In the genomic region with DNA sequence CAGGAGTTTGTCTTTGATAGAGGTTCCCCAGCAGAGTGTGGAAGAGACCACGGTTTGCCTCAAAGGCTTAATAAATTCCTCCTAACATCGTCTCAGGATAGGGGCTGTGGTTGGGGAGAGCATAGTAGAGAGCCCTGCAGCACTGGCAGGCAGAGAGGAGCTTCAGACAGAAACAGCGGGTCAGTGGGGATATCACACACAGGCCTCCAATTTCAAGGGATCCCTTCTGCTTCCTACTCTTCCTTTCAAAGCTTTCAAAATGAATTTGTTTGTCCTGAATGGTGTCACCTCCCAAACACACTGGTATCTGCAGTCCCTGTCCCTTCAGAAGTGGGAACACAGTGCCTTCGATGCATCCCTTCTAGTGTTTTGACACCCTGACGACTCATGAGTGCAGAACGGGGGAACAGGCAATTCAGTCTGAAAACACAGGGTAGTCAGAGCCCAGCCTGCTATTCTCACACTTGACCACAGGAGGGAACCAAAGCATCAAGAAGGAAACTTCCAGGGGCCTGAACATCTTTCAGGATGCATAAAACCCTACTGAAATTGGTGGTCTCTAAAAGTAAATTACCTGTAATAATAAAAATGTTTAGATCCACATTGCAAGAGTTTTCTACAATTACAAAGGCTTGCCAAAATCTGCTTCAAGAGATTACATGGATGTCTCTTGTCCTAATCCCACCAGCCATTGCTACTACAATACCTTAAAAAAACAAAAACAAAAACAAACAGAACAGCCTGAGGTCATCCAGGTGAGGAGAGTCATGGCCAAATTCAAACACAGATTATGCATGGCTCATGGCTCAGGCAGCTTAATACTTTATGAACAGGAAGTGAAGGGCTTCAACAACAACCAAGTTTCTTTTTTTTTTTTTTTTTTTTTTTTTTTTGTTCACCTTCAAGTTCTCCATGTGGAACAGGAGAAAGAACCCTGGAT, we compare ENCODE assay signal across 8 cellular contexts. TPM values are rescaled to one million over a fixed set of nuclear protein-coding genes. Genes with fewer than 3 reads are reported as not detected.
DNase-seq lines count a peak whose midpoint lies in the region; ATAC-seq, FAIRE-seq and TF ChIP-seq lines count a peak whose summit lies in the region.

No MANE protein-coding gene starts in this region.

- peak overlapping the region; percentile 48 for H3K27ac Mint-ChIP-seq in activated T-helper 2 cell treated with anti-CD3 and anti-CD28 coated beads, Interferon-gamma antibody, Interleukin-2, Interleukin-4, amounts not matched to agents 10 μg/mL and 5 μg/mL and 100 μg/mL, durations not matched to agents 14 hours and 24 hours and 36 hours
- H3K27ac Mint-ChIP-seq in type B pancreatic cell = peak overlapping the region; percentile 3

- TF ChIP-seq CTCF in fibroblast of the aortic adventitia (IDR thresholded peaks at IDR 0.05; ENCODE audit: insufficient read depth, low read length) (peak; percentile 97), type B pancreatic cell (conservative IDR thresholded peaks at IDR 0.05) (peak; percentile 92)

- no peaks in the 10 kb centered on the region for H3K27me3 ChIP-seq in BLaER1

- H3K4me1 Mint-ChIP-seq in activated T-helper 2 cell treated with anti-CD3 and anti-CD28 coated beads, Interferon-gamma antibody, Interleukin-2, Interleukin-4, amounts not matched to agents 10 μg/mL and 5 μg/mL and 100 μg/mL, durations not matched to agents 14 hours and 24 hours and 36 hours (ENCODE audit: low read depth) = peaks cover 50% of the 10 kb centered on the region
- peaks cover 22% of the 10 kb centered on the region for H3K4me1 Mint-ChIP-seq in type B pancreatic cell (ENCODE audit: unreplicated experiment)

- H3K27me3 Mint-ChIP-seq in activated T-helper 2 cell treated with anti-CD3 and anti-CD28 coated beads, Interferon-gamma antibody, Interleukin-2, Interleukin-4, amounts not matched to agents 10 μg/mL and 5 μg/mL and 100 μg/mL, durations not matched to agents 14 hours and 24 hours and 36 hours (ENCODE audit: low read depth) = peaks cover 14% of the 10 kb centered on the region
- peaks cover 8% of the 10 kb centered on the region for H3K27me3 Mint-ChIP-seq in type B pancreatic cell

- FAIRE-seq in RCC 7860 (lab: Jason Lieb, UNC) = no peak

- no peaks in the 10 kb centered on the region for H3K36me3 Mint-ChIP-seq in activated T-helper 2 cell treated with anti-CD3 and anti-CD28 coated beads, Interferon-gamma antibody, Interleukin-2, Interleukin-4, amounts not matched to agents 10 μg/mL and 5 μg/mL and 100 μg/mL, durations not matched to agents 14 hours and 24 hours and 36 hours (ENCODE audit: low read depth)
- H3K36me3 Mint-ChIP-seq in type B pancreatic cell = no peaks in the 10 kb centered on the region

- intact Hi-C loops in activated T-helper 2 cell treated with anti-CD3 and anti-CD28 coated beads, Interferon-gamma antibody, Interleukin-2, Interleukin-4, amounts not matched to agents 10 μg/mL and 5 μg/mL and 100 μg/mL, durations not matched to agents 14 hours and 24 hours and 36 hours (cut with micrococcal nuclease) = loop anchor here (1.0 to 10.0 kb wide), 6 partner anchors 215 to 590 kb away; no protein-coding TSS in a partner anchor

- no peak overlapping the region for H3K4me3 ChIP-seq in BLaER1
- no peak overlapping the region for H3K4me3 ChIP-seq in fibroblast of the aortic adventitia (ENCODE audit: low read depth, low read length)

- no peak overlapping the region for H3K4me3 Mint-ChIP-seq in activated T-helper 2 cell treated with anti-CD3 and anti-CD28 coated beads, Interferon-gamma antibody, Interleukin-2, Interleukin-4, amounts not matched to agents 10 μg/mL and 5 μg/mL and 100 μg/mL, durations not matched to agents 14 hours and 24 hours and 36 hours (ENCODE audit: low read depth)
- H3K4me3 Mint-ChIP-seq in type B pancreatic cell = no peak overlapping the region

- no peak overlapping the region for H3K27ac ChIP-seq in BLaER1

- H3K4me2 ChIP-seq in BLaER1 = peak overlapping the region; percentile 23

- H3K36me3 ChIP-seq in BLaER1 = no peaks in the 10 kb centered on the region

- no peak overlapping the region for H3K9ac ChIP-seq in BLaER1

- H4K20me1 ChIP-seq in BLaER1 = no peaks in the 10 kb centered on the region

- no peaks in the 10 kb centered on the region for H3K9me3 ChIP-seq in BLaER1

- ATAC-seq in GM19035 (IDR thresholded peaks at IDR 0.05; ENCODE audit: unreplicated experiment) = peak; percentile 50

- DNase-seq in HuH-7.5 (ENCODE audit: low spot score) (peak; percentile 35), RCC 7860 (ENCODE audit: low spot score) (peak; percentile 35), fibroblast of the aortic adventitia (ENCODE audit: low read depth) (peak; percentile 81), nucleus accumbens (lab: John Stamatoyannopoulos, UW) (peak in 44 of 56 donors; percentile 1 to 79 (median 30)), type B pancreatic cell (ENCODE audit: extremely low spot score, unreplicated experiment) (no peak)
- peak; percentile 54 for DNase-seq in activated T-helper 2 cell treated with anti-CD3 and anti-CD28 coated beads, Interferon-gamma antibody, Interleukin-2, Interleukin-4, amounts not matched to agents 10 μg/mL and 5 μg/mL and 100 μg/mL, durations not matched to agents 14 hours and 24 hours and 36 hours (ENCODE audit: low spot score)

- H3K4me1 ChIP-seq in BLaER1 = peaks cover 43% of the 10 kb centered on the region

- no peaks in the 10 kb centered on the region for H3K9me3 Mint-ChIP-seq in activated T-helper 2 cell treated with anti-CD3 and anti-CD28 coated beads, Interferon-gamma antibody, Interleukin-2, Interleukin-4, amounts not matched to agents 10 μg/mL and 5 μg/mL and 100 μg/mL, durations not matched to agents 14 hours and 24 hours and 36 hours
- H3K9me3 Mint-ChIP-seq in type B pancreatic cell = no peaks in the 10 kb centered on the region

RNA-seq across cellular contexts. Expression of gene SLC14A2, which starts 49.8 kb away (rescaled TPM):
- total RNA-seq in activated T-helper 2 cell treated with anti-CD3 and anti-CD28 coated beads, Interferon-gamma antibody, Interleukin-2, Interleukin-4, amounts not matched to agents 10 μg/mL and 5 μg/mL and 100 μg/mL, durations not matched to agents 14 hours and 24 hours and 36 hours = 0.09 TPM in 2 replicates
- 0.16 TPM in 1 of 2 replicates, not detected in the other for total RNA-seq in fibroblast of the aortic adventitia (ENCODE audit: low replicate concordance)
- total RNA-seq in type B pancreatic cell (ENCODE audit: low replicate concordance) = 1.5 and 5.7 TPM in 2 replicates

RNA-seq across cellular contexts. Expression of gene SLC14A1, which starts 58.9 kb away (rescaled TPM):
- 5.6 and 6.0 TPM in 2 replicates for total RNA-seq in activated T-helper 2 cell treated with anti-CD3 and anti-CD28 coated beads, Interferon-gamma antibody, Interleukin-2, Interleukin-4, amounts not matched to agents 10 μg/mL and 5 μg/mL and 100 μg/mL, durations not matched to agents 14 hours and 24 hours and 36 hours
- total RNA-seq in fibroblast of the aortic adventitia (ENCODE audit: low replicate concordance) (5.6 and 254 TPM in 2 replicates), type B pancreatic cell (ENCODE audit: low replicate concordance) (0.76 and 2.4 TPM in 2 replicates)
